1 cellular context compared by ENCODE assay signal in genomic region chr18:35267809-35268208, GRCh38.
A peak's percentile ranks its signal among the peaks of the same experiment; 100 is the strongest.
TF ChIP-seq lines count a peak whose summit lies in the region.

No MANE protein-coding gene starts in this region.

TF ChIP-seq in WTC11, 78 proteins besides CTCF, POLR2A, EP300 and RAD21 (continued from another document and continues in another):
- TF ChIP-seq HMGXB4 (CRISPR knock-in tag; IDR thresholded peaks at IDR 0.05), result no peak; the same call in 1 of the 2 replicates
- TF ChIP-seq EMX1 (CRISPR knock-in tag; IDR thresholded peaks at IDR 0.05), result no peak
- TF ChIP-seq ETV6 (CRISPR knock-in tag; IDR thresholded peaks at IDR 0.05), result 0 out of 2 replicates have a peak, but pooled peaks have one; percentile 11
- TF ChIP-seq E2F5 (CRISPR knock-in tag; IDR thresholded peaks at IDR 0.05), result no peak
- no peak for TF ChIP-seq GTF2I (CRISPR knock-in tag; conservative IDR thresholded peaks at IDR 0.05)
- TF ChIP-seq OVOL2 (CRISPR knock-in tag; IDR thresholded peaks at IDR 0.05; ENCODE audit: borderline replicate concordance), result no peak
- peak; percentile 81; the same call in 1 of the 2 replicates for TF ChIP-seq TEAD1 (CRISPR knock-in tag; IDR thresholded peaks at IDR 0.05)
- TF ChIP-seq ZNF396 (CRISPR knock-in tag; IDR thresholded peaks at IDR 0.05; ENCODE audit: borderline replicate concordance), result no peak
- no peak for TF ChIP-seq ELF4 (CRISPR knock-in tag; IDR thresholded peaks at IDR 0.05; ENCODE audit: low read depth)
- peak; percentile 50; the same call in 1 of the 2 replicates for TF ChIP-seq USF1 (CRISPR knock-in tag; IDR thresholded peaks at IDR 0.05)
- TF ChIP-seq JAZF1 (CRISPR knock-in tag; IDR thresholded peaks at IDR 0.05), result no peak
- TF ChIP-seq ZNF121 (CRISPR knock-in tag; IDR thresholded peaks at IDR 0.05), result no peak
- 0 out of 2 replicates have a peak, but pooled peaks have one; percentile 20 for TF ChIP-seq ZNF512 (CRISPR knock-in tag; IDR thresholded peaks at IDR 0.05; ENCODE audit: borderline replicate concordance)
- peak; percentile 80; the same call in 1 of the 2 replicates for TF ChIP-seq ARID4B (CRISPR knock-in tag; IDR thresholded peaks at IDR 0.05; ENCODE audit: borderline replicate concordance)
- peak; percentile 88; the same call in 1 of the 2 replicates for TF ChIP-seq IRF1 (CRISPR knock-in tag; IDR thresholded peaks at IDR 0.05)
- peak; percentile 78; the same call in 1 of the 2 replicates for TF ChIP-seq SMAD3 (CRISPR knock-in tag; IDR thresholded peaks at IDR 0.05; ENCODE audit: borderline replicate concordance)
- no peak for TF ChIP-seq TP53 (CRISPR knock-in tag; IDR thresholded peaks at IDR 0.05)
- no peak for TF ChIP-seq ZBTB43 (CRISPR knock-in tag; IDR thresholded peaks at IDR 0.05)
- TF ChIP-seq TEAD4 (CRISPR knock-in tag; IDR thresholded peaks at IDR 0.05), result 0 out of 2 replicates have a peak, but pooled peaks have one; percentile 69
- TF ChIP-seq SP1 (CRISPR knock-in tag; conservative IDR thresholded peaks at IDR 0.05), result no peak
- no peak for TF ChIP-seq ZNF423 (CRISPR knock-in tag; IDR thresholded peaks at IDR 0.05)
- peak; percentile 54; the same call in 1 of the 2 replicates for TF ChIP-seq MAX (CRISPR knock-in tag; IDR thresholded peaks at IDR 0.05)
- TF ChIP-seq AFF4 (CRISPR knock-in tag; IDR thresholded peaks at IDR 0.05; ENCODE audit: borderline replicate concordance), result no peak
- TF ChIP-seq FOXK1 (CRISPR knock-in tag; IDR thresholded peaks at IDR 0.05), result no peak
- TF ChIP-seq NR1H2 (CRISPR knock-in tag; IDR thresholded peaks at IDR 0.05), result 0 out of 2 replicates have a peak, but pooled peaks have one; percentile 20
- TF ChIP-seq E2F1 (CRISPR knock-in tag; IDR thresholded peaks at IDR 0.05), result 0 out of 2 replicates have a peak, but pooled peaks have one; percentile 28
- TF ChIP-seq ZNF281 (CRISPR knock-in tag; IDR thresholded peaks at IDR 0.05), result no peak
- peak; percentile 73; the same call in 1 of the 2 replicates for TF ChIP-seq NR2C2 (CRISPR knock-in tag; IDR thresholded peaks at IDR 0.05)
- peak; percentile 88 for TF ChIP-seq JUN (CRISPR knock-in tag; IDR thresholded peaks at IDR 0.05)
- TF ChIP-seq TCF7 (CRISPR knock-in tag; IDR thresholded peaks at IDR 0.05; ENCODE audit: low read depth), result peak; percentile 33; the same call in 1 of the 2 replicates
- TF ChIP-seq ATF3 (CRISPR knock-in tag; conservative IDR thresholded peaks at IDR 0.05), result no peak
- no peak for TF ChIP-seq ATF6 (CRISPR knock-in tag; IDR thresholded peaks at IDR 0.05)
